In the genomic region with DNA sequence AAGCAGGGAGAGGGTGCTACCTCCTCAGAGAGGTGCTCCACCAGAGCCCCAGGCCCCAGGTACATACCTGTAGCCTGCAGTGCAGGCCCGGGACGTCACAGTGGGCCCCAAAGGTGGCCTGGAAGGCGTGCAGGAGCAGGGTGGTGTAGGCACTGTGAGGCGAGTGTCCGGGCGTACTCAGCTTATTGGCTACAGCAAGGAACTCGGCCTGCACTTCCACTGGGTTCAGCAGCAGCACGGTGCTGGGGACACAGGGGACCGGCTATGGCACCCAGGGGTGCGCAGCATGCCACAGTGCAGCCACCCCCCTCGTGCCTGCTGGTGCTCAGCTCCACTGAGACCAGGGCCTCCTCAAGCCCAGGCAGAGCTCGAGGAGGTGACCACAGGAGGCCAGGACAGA, we compare ENCODE assay signal across 1 cellular context.
TF ChIP-seq lines count a peak whose summit lies in the region.

No MANE protein-coding gene starts in this region.

TF ChIP-seq in GM12878, 131 proteins besides CTCF, POLR2A, EP300 and RAD21:
- TF ChIP-seq EZH2 (IDR thresholded peaks at IDR 0.05; ENCODE audit: borderline replicate concordance, control insufficient read depth, low read depth, low read length) (no peak), ZBED1 (IDR thresholded peaks at IDR 0.05; ENCODE audit: borderline replicate concordance) (no peak), PBX3 (IDR thresholded peaks at IDR 0.05; ENCODE audit: insufficient replicate concordance, low read depth, low read length) (no peak)
